In the genomic region with DNA sequence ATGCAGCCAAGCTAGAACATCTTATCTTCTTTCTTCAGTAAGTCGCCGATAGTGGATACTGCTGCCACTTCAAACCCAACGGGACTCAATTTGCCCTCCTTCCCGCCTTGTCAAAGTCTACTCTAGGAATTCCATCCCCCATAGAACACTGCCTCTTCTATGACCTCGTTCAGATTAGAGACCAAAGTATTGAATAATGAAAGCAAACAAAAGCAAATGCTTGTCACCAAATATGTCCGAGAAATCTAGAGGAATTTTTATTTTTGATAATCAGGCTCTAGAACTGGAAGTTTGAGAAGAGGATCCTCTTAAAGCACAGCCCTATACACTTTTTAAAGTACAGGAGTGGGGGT, we compare ENCODE assay signal across 8 cellular contexts. TPM values are rescaled to one million over a fixed set of nuclear protein-coding genes. Genes with fewer than 3 reads are reported as not detected.
DNase-seq lines count a peak whose midpoint lies in the region; ATAC-seq and TF ChIP-seq lines count a peak whose summit lies in the region.

No MANE protein-coding gene starts in this region.

- H3K9me3 Mint-ChIP-seq in IgD-negative memory B cell = no peaks in the 10 kb centered on the region

- H3K9me3 ChIP-seq in mucosa of rectum (ENCODE audit: control insufficient read depth in 2 of 2, low read length in 2 of 2) = no peaks in the 10 kb centered on the region

- H3K4me3 Mint-ChIP-seq in IgD-negative memory B cell = peak overlapping the region; percentile 94 to 100 (median 98)

- DNase-seq in AG08396 (ENCODE audit: low spot score) (peak; percentile 17), cardiac fibroblast (ENCODE audit: low read depth in 2 of 2) (peak; percentile 18 to 22), NCI-H2081 treated with DMSO at 0.1 percent for 48 hours (lab: John Stamatoyannopoulos, UW) (no peak), NCI-H146 treated with DMSO at 0.1 percent for 48 hours (lab: John Stamatoyannopoulos, UW; ENCODE audit: unreplicated experiment) (no peak), HuH-7 (ENCODE audit: low spot score) (no peak)

- peak overlapping the region; percentile 81 to 95 for H3K9ac ChIP-seq in mucosa of rectum (ENCODE audit: low read depth in 1 of 2, low read length in 2 of 2)

- H3K4me3 ChIP-seq in cardiac fibroblast (replicated peaks in 1 of 2; ENCODE audit: low read depth in 2 of 2, low read length in 2 of 2) (peak overlapping the region; percentile 66 to 88), mucosa of rectum (ENCODE audit: low read length in 2 of 2) (peak overlapping the region; percentile 89 to 94)

- peak overlapping the region; percentile 96 to 100 (median 100) for H3K27ac Mint-ChIP-seq in IgD-negative memory B cell

- peaks cover 27 to 47% (median 44%) of the 10 kb centered on the region in 3 donors for H3K4me1 Mint-ChIP-seq in IgD-negative memory B cell

- peaks cover 15 to 25% of the 10 kb centered on the region in 2 donors for H3K4me1 ChIP-seq in mucosa of rectum (ENCODE audit: control insufficient read depth in 2 of 2, insufficient read depth in 2 of 2, low read length in 2 of 2)

- H3K36me3 Mint-ChIP-seq in IgD-negative memory B cell = no peaks in the 10 kb centered on the region

- H3K27me3 ChIP-seq in mucosa of rectum (ENCODE audit: control insufficient read depth in 2 of 2, insufficient read depth in 2 of 2, low read length in 2 of 2) = no peaks in the 10 kb centered on the region

- no peak for ATAC-seq in GM19455 (IDR thresholded peaks at IDR 0.05; ENCODE audit: unreplicated experiment)

- no peak for TF ChIP-seq CTCF in cardiac fibroblast (IDR thresholded peaks at IDR 0.05; ENCODE audit: low read depth, low read length)

- H3K36me3 ChIP-seq in mucosa of rectum (ENCODE audit: control insufficient read depth in 2 of 2, insufficient read depth in 2 of 2, low read length in 2 of 2) = peaks cover 15 to 18% of the 10 kb centered on the region in 2 donors

- H3K27ac ChIP-seq in mucosa of rectum (ENCODE audit: low read depth in 2 of 2, low read length in 2 of 2) = peak overlapping the region in 1 of 2 donors; percentile 70

- H3K27me3 Mint-ChIP-seq in IgD-negative memory B cell = no peaks in the 10 kb centered on the region

RNA-seq across cellular contexts. Expression of gene RRAGC, which starts 0.9 kb away (rescaled TPM):
- 10.6 TPM for polyA plus RNA-seq in IgD-negative memory B cell

RNA-seq across cellular contexts. Expression of gene MYCBP, which starts 12.7 kb away (rescaled TPM):
- 35.6 TPM for polyA plus RNA-seq in IgD-negative memory B cell

RNA-seq across cellular contexts. Expression of gene GJA9, which starts 20.9 kb away (rescaled TPM):
- not detected for polyA plus RNA-seq in IgD-negative memory B cell

Comparison
In these comparisons a context has a peak if more than half of its experiments do, and no peak if none do; other contexts are left out.
1. DNase-seq: peak in AG08396 (single experiment) and cardiac fibroblast (2 of 2); none in NCI-H2081 treated with DMSO at 0.1 percent for 48 hours (single experiment), NCI-H146 treated with DMSO at 0.1 percent for 48 hours (single experiment) and HuH-7 (single experiment).